ENCODE assay signal across 10 cellular contexts in the genomic region with DNA sequence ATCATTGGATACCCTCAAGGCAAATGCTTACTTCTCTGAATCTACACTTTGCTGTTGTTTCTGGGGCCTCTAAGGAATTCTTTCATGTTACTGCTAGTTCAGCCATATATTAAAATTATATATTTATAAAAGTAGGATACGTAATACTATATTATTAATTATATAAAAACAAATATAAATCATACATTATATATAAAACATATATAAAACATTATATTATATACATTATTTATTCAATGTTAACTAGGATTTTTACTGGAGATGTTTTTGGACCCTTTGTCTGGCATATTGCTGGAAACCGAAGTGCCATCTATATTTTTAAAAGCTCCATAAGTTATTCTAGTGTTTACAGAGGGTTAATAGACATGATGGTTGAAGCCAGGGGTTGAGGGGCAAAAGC. TPM values are rescaled to one million over a fixed set of nuclear protein-coding genes. Genes with fewer than 3 reads are reported as not detected.
"Had no signal": no experiment of that assay in that cellular context is flagged by ENCODE, and none has a peak within 500 bp of the region (broad histone marks: within the 10 kb centered on the region; RNA-seq: fewer than 3 reads in every experiment).

No MANE protein-coding gene starts in this region.

- H2AFZ ChIP-seq: GM23338 had no signal

- H3K4me3 Mint-ChIP-seq: GM23338, H9 had no signal

- ATAC-seq: GM23338, K562 had no signal

- H3K4me2 ChIP-seq: GM23338 had no signal

- H3K4me3 ChIP-seq: GM23338, K562 had no signal

- DNase-seq: H9, HCEC 1CT, IMR-90, KG1 had no signal

- FAIRE-seq: H1, H54, HTR-8/SVneo, K562 had no signal

- H3K27ac Mint-ChIP-seq: GM23338, H9 had no signal

RNA-seq across cellular contexts. Expression of gene FOXD3, which starts 57.2 kb away (rescaled TPM):
- total RNA-seq: HT-29, IMR-90 had no signal
- polyA plus RNA-seq: IMR-90 had no signal
